Comparison of ENCODE assay signal across 1 cellular context in the genomic region with DNA sequence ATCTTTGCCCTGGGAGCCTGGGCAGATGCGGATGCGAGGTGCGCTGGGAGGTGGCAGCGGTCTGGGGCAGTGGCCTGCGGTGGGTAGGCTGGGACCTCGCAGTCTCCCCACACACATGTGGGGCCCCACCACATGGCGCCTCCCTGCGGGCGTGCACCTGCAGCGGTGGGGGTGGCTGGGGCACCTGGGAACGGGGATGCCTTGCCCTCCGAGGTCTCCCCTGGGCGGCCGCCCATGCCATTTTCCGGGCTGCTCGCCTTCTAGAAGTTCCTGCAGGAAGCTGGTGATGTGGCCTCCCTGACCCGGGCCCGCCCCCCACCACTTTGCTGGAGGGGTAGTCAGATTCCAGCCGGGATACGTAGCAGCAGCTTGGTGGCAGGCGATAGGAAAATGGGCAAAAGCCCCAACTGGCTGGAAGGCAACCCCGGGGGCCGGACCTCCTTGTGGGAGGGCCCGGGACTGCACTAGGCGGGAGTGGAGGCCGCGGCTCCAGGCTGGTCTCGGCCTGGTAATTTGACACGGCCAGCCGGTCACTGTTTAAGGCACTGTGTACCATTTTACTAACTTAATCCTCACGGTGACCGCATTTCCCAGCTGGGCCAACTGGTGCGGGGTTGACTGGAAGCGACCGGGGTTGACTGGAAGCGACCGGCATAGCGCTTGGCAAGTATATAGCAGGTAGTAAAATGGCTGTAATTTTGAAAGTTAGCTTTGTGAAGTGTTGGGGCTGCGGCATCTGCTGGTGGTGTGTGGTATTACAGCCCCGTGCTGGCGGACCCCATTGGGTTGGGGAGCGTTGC.
A peak's percentile ranks its signal among the peaks of the same experiment; 100 is the strongest.
TF ChIP-seq lines count a peak whose summit lies in the region.

No MANE protein-coding gene starts in this region.

TF ChIP-seq in H1, 55 proteins besides CTCF, POLR2A, EP300 and RAD21:
- TF ChIP-seq KDM1A (IDR thresholded peaks at IDR 0.05; ENCODE audit: borderline replicate concordance, low read length), result peak; percentile 26; the same call in 1 of the 2 replicates
- TF ChIP-seq POU5F1 (IDR thresholded peaks at IDR 0.05; ENCODE audit: low read depth, low read length), result no peak
- TF ChIP-seq CREB1 (IDR thresholded peaks at IDR 0.05), result 0 out of 2 replicates have a peak, but pooled peaks have one; percentile 5
- no peak for TF ChIP-seq HDAC2 (IDR thresholded peaks at IDR 0.05; ENCODE audit: borderline replicate concordance in 1 of 2, low read depth in 2 of 2, low read length in 2 of 2)
- 0 out of 2 replicates have a peak, but pooled peaks have one; percentile 36 for TF ChIP-seq JUN (IDR thresholded peaks at IDR 0.05; ENCODE audit: low read depth, low read length)
- peak; percentile 25 for TF ChIP-seq CTBP2 (IDR thresholded peaks at IDR 0.05; ENCODE audit: borderline replicate concordance, insufficient read depth, insufficient read length, low read length)
- TF ChIP-seq RBBP5 (IDR thresholded peaks at IDR 0.05; ENCODE audit: borderline replicate concordance, low read depth, low read length), result no peak
- 0 out of 2 replicates have a peak, but pooled peaks have one; percentile 2 for TF ChIP-seq CEBPB (IDR thresholded peaks at IDR 0.05; ENCODE audit: low read depth, low read length)
- peak; percentile 63 for TF ChIP-seq ASH2L (IDR thresholded peaks at IDR 0.05; ENCODE audit: low read length)
- peak; percentile 86; the same call in 1 of the 2 replicates for TF ChIP-seq YY1 (IDR thresholded peaks at IDR 0.05; ENCODE audit: low read depth, low read length)
- TF ChIP-seq MAX (IDR thresholded peaks at IDR 0.05), result 0 out of 2 replicates have a peak, but pooled peaks have one; percentile 34
- no peak for TF ChIP-seq TAF7 (optimal IDR thresholded peaks at IDR 0.05; ENCODE audit: borderline replicate concordance, low read depth, low read length)
- peak; percentile 49; the same call in 1 of the 2 replicates for TF ChIP-seq TBP (IDR thresholded peaks at IDR 0.05; ENCODE audit: low read depth, low read length)
- TF ChIP-seq TAF1 (IDR thresholded peaks at IDR 0.05; ENCODE audit: low read depth, low read length), result peak; percentile 34; the same call in 1 of the 2 replicates
- 0 out of 2 replicates have a peak, but pooled peaks have one; percentile 43 for TF ChIP-seq TEAD4 (IDR thresholded peaks at IDR 0.05; ENCODE audit: low read depth, low read length)
